In genomic region chr4:1802720-1803522, GRCh38 we compare ENCODE assay signal across 26 cellular contexts. TPM values are rescaled to one million over a fixed set of nuclear protein-coding genes. Genes with fewer than 3 reads are reported as not detected.
"Had no signal": no experiment of that assay in that cellular context is flagged by ENCODE, and none has a peak within 500 bp of the region (broad histone marks: within the 10 kb centered on the region; RNA-seq: fewer than 3 reads in every experiment).

No MANE protein-coding gene starts in this region.

- H3K36me3 ChIP-seq: heart right ventricle, left lung, neural progenitor cell, sigmoid colon had no signal

- H3K4me2 ChIP-seq: neural progenitor cell, smooth muscle cell had no signal

- H3K9ac ChIP-seq: neural progenitor cell had no signal

- H3K27me3 Mint-ChIP-seq: activated naive CD8-positive, alpha-beta T cell had no signal

- H3K27me3 ChIP-seq: neural progenitor cell, testis, upper lobe of left lung had no signal

- ATAC-seq: activated CD4-positive, alpha-beta T cell treated with anti-CD3 and anti-CD28 coated beads for 36 hours; activated T-helper 17 cell treated with anti-CD3 and anti-CD28 coated beads, Interleukin-2, amount 50 U/mL, for 72 hours; naive thymus-derived CD8-positive, alpha-beta T cell; stimulated activated naive B cell treated with anti-CD40 and anti-IgM and Interleukin-4, amounts not matched to agents 10 μg/mL and 1 μg/mL and 100 μg/mL, for 72 hours had no signal

- H3K4me1 Mint-ChIP-seq: activated B cell treated with CpG ODN at 0.5 μM for 24 hours; activated CD4-positive, alpha-beta T cell treated with anti-CD3 and anti-CD28 coated beads for 36 hours; activated T-helper 17 cell treated with anti-CD3 and anti-CD28 coated beads, Interleukin-2, amount 50 U/mL, for 72 hours; endodermal cell; immature natural killer cell; mesothelial cell of epicardium; naive thymus-derived CD8-positive, alpha-beta T cell; stimulated activated naive B cell treated with anti-CD40 and anti-IgM and Interleukin-4, amounts not matched to agents 10 μg/mL and 1 μg/mL and 100 μg/mL, for 72 hours had no signal

- DNase-seq: activated B cell treated with CpG ODN at 0.5 μM for 24 hours; activated CD4-positive, alpha-beta T cell treated with anti-CD3 and anti-CD28 coated beads for 36 hours; activated CD4-positive, alpha-beta T cell treated with anti-CD3 and anti-CD28 coated beads, Interleukin-2, amount 50 U/mL, for 4 hours; activated CD8-positive, alpha-beta memory T cell treated with anti-CD3 and anti-CD28 coated beads for 24 hours; activated CD8-positive, alpha-beta memory T cell treated with anti-CD3 and anti-CD28 coated beads, Interleukin-2, amount 50 U/mL, for 4 hours; activated naive CD4-positive, alpha-beta T cell; activated T-cell treated with anti-CD3 and anti-CD28 coated beads, Interleukin-2, amount 50 U/mL, for 24 hours; cerebellar nuclear complex; endodermal cell; esophagus squamous epithelium; immature natural killer cell; left lung; naive thymus-derived CD8-positive, alpha-beta T cell; stimulated activated CD4-positive, alpha-beta T cell treated with anti-CD3 and anti-CD28 coated beads, Interleukin-15, amount 100 ng/mL, for 24 hours; stimulated activated naive B cell treated with anti-CD40 and anti-IgM and Interleukin-4, amounts not matched to agents 10 μg/mL and 1 μg/mL and 100 μg/mL, for 72 hours; T-helper 9 cell; testis had no signal

- H3K36me3 Mint-ChIP-seq: activated naive CD8-positive, alpha-beta T cell; immature natural killer cell; mesothelial cell of epicardium; naive thymus-derived CD8-positive, alpha-beta T cell; stimulated activated naive B cell treated with anti-CD40 and anti-IgM and Interleukin-4, amounts not matched to agents 10 μg/mL and 1 μg/mL and 100 μg/mL, for 72 hours had no signal

- H3K4me3 Mint-ChIP-seq: activated B cell treated with CpG ODN at 0.5 μM for 24 hours; activated CD4-positive, alpha-beta T cell treated with anti-CD3 and anti-CD28 coated beads for 36 hours; activated naive CD8-positive, alpha-beta T cell; activated T-cell treated with anti-CD3 and anti-CD28 coated beads, Interleukin-2, amount 50 U/mL, for 24 hours; activated T-helper 17 cell treated with anti-CD3 and anti-CD28 coated beads, Interleukin-2, amount 50 U/mL, for 72 hours; endodermal cell; immature natural killer cell; mesothelial cell of epicardium; naive thymus-derived CD8-positive, alpha-beta T cell; neural progenitor cell; stimulated activated naive B cell treated with anti-CD40 and anti-IgM and Interleukin-4, amounts not matched to agents 10 μg/mL and 1 μg/mL and 100 μg/mL, for 72 hours had no signal

- H3K9me3 Mint-ChIP-seq: activated B cell treated with CpG ODN at 0.5 μM for 24 hours; activated T-cell treated with anti-CD3 and anti-CD28 coated beads, Interleukin-2, amount 50 U/mL, for 24 hours; activated T-helper 17 cell treated with anti-CD3 and anti-CD28 coated beads, Interleukin-2, amount 50 U/mL, for 72 hours; endodermal cell; immature natural killer cell; mesothelial cell of epicardium; naive thymus-derived CD8-positive, alpha-beta T cell; neural progenitor cell; stimulated activated naive B cell treated with anti-CD40 and anti-IgM and Interleukin-4, amounts not matched to agents 10 μg/mL and 1 μg/mL and 100 μg/mL, for 72 hours had no signal

- H3K9me3 ChIP-seq: esophagus squamous epithelium, heart right ventricle, left lung, sigmoid colon, testis, upper lobe of left lung had no signal

- H3K4me1 ChIP-seq: heart right ventricle, left lung, neural progenitor cell, testis, upper lobe of left lung had no signal

- H2AFZ ChIP-seq: neural progenitor cell had no signal

- H3K4me3 ChIP-seq: coronary artery, esophagus squamous epithelium, heart right ventricle, left lung, neural progenitor cell, sigmoid colon, smooth muscle cell, testis, upper lobe of left lung had no signal

- H3K27ac ChIP-seq: coronary artery, heart right ventricle, left lung, neural progenitor cell, sigmoid colon, testis, upper lobe of left lung had no signal

- H3K27ac Mint-ChIP-seq: activated B cell treated with CpG ODN at 0.5 μM for 24 hours; activated CD4-positive, alpha-beta T cell treated with anti-CD3 and anti-CD28 coated beads for 36 hours; activated naive CD8-positive, alpha-beta T cell; activated T-cell treated with anti-CD3 and anti-CD28 coated beads, Interleukin-2, amount 50 U/mL, for 24 hours; activated T-helper 17 cell treated with anti-CD3 and anti-CD28 coated beads, Interleukin-2, amount 50 U/mL, for 72 hours; endodermal cell; immature natural killer cell; mesothelial cell of epicardium; naive thymus-derived CD8-positive, alpha-beta T cell; neural progenitor cell; stimulated activated naive B cell treated with anti-CD40 and anti-IgM and Interleukin-4, amounts not matched to agents 10 μg/mL and 1 μg/mL and 100 μg/mL, for 72 hours had no signal

RNA-seq across cellular contexts. Expression of gene FGFR3, which starts 9.8 kb away (rescaled TPM):
- total RNA-seq: naive thymus-derived CD8-positive, alpha-beta T cell had no signal
- polyA plus RNA-seq: immature natural killer cell had no signal
